1 cellular context compared by ENCODE assay signal in the genomic region with DNA sequence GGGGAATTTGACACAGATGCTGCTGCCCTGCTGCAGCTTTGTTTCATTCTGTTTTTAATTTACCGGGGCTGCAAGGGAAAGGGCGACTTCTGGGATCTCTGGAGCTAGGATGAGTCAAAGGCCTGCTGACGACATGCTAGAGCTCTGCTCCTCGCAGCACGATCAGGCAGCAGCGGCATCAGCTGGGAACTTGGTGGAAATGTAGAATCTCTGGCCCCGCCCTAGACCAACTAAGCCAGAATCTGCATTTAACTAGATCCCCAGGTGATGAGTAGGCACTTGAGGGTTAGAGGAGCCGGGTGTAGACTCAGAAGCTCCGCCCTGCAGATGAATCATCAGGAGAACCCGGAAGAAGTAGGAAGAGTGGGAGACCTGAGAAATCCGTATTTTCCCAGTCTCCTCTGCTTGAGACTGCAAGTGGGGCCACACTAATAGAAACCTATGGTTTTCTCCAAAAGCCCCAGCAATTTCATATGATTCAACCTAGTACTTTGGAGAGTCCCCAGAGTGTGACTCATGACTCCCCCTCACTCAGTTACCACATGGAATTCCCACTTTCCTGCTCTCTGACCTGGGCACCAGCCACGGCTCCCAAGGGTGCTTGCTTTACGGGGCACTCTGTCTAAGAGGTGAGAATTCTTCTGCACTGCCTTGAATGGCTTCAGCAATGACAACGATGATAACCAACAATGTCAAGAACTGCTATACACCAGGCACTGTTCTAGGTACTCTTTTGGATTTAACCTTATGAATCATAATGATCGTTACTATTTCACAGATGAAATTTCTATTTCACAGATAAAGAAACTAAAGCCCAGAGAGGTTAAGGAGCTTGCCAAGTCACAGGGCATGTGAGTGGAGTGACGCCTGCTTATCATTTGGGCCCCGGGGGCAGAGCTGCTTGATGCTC.
TF ChIP-seq lines count a peak whose summit lies in the region.

No MANE protein-coding gene starts in this region.

TF ChIP-seq in K562, 482 proteins besides CTCF, POLR2A, EP300 and RAD21 (continued from another document):
- TF ChIP-seq, protein P1, sequence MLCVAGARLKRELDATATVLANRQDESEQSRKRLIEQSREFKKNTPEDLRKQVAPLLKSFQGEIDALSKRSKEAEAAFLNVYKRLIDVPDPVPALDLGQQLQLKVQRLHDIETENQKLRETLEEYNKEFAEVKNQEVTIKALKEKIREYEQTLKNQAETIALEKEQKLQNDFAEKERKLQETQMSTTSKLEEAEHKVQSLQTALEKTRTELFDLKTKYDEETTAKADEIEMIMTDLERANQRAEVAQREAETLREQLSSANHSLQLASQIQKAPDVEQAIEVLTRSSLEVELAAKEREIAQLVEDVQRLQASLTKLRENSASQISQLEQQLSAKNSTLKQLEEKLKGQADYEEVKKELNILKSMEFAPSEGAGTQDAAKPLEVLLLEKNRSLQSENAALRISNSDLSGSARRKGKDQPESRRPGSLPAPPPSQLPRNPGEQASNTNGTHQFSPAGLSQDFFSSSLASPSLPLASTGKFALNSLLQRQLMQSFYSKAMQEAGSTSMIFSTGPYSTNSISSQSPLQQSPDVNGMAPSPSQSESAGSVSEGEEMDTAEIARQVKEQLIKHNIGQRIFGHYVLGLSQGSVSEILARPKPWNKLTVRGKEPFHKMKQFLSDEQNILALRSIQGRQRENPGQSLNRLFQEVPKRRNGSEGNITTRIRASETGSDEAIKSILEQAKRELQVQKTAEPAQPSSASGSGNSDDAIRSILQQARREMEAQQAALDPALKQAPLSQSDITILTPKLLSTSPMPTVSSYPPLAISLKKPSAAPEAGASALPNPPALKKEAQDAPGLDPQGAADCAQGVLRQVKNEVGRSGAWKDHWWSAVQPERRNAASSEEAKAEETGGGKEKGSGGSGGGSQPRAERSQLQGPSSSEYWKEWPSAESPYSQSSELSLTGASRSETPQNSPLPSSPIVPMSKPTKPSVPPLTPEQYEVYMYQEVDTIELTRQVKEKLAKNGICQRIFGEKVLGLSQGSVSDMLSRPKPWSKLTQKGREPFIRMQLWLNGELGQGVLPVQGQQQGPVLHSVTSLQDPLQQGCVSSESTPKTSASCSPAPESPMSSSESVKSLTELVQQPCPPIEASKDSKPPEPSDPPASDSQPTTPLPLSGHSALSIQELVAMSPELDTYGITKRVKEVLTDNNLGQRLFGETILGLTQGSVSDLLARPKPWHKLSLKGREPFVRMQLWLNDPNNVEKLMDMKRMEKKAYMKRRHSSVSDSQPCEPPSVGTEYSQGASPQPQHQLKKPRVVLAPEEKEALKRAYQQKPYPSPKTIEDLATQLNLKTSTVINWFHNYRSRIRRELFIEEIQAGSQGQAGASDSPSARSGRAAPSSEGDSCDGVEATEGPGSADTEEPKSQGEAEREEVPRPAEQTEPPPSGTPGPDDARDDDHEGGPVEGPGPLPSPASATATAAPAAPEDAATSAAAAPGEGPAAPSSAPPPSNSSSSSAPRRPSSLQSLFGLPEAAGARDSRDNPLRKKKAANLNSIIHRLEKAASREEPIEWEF (CRISPR knock-in tag; IDR thresholded peaks at IDR 0.05): no peak
- peak; percentile 40; the same call in 1 of the 2 replicates for TF ChIP-seq ELF4 (CRISPR knock-in tag; IDR thresholded peaks at IDR 0.05)
- no peak for TF ChIP-seq ZNF444 (CRISPR knock-in tag; IDR thresholded peaks at IDR 0.05)
- TF ChIP-seq ZNF3 (CRISPR knock-in tag; IDR thresholded peaks at IDR 0.05): no peak
- TF ChIP-seq, protein P2, sequence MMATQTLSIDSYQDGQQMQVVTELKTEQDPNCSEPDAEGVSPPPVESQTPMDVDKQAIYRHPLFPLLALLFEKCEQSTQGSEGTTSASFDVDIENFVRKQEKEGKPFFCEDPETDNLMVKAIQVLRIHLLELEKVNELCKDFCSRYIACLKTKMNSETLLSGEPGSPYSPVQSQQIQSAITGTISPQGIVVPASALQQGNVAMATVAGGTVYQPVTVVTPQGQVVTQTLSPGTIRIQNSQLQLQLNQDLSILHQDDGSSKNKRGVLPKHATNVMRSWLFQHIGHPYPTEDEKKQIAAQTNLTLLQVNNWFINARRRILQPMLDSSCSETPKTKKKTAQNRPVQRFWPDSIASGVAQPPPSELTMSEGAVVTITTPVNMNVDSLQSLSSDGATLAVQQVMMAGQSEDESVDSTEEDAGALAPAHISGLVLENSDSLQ (IDR thresholded peaks at IDR 0.05): no peak
- peak in 1 of 2 experiments; percentile 92; a peak in 2 of 4 replicates for TF ChIP-seq RCOR1 (IDR thresholded peaks at IDR 0.05; ENCODE audit: borderline replicate concordance in 1 of 2, low read depth in 2 of 2, low read length in 2 of 2)
- TF ChIP-seq ZNF586 (CRISPR knock-in tag; conservative IDR thresholded peaks at IDR 0.05): no peak
- no peak for TF ChIP-seq KAT2B (IDR thresholded peaks at IDR 0.05; ENCODE audit: low read depth, low read length)
- peak; percentile 79 for TF ChIP-seq NR2C1 (IDR thresholded peaks at IDR 0.05)
- TF ChIP-seq NR2C1 (tag; IDR thresholded peaks at IDR 0.05): peak; percentile 66
- TF ChIP-seq TEAD4 (IDR thresholded peaks at IDR 0.05; ENCODE audit: low read length): 0 out of 2 replicates have a peak, but pooled peaks have one; percentile 3
- no peak for TF ChIP-seq TEAD4 (CRISPR knock-in tag; IDR thresholded peaks at IDR 0.05; ENCODE audit: borderline replicate concordance)
- TF ChIP-seq, protein P3, sequence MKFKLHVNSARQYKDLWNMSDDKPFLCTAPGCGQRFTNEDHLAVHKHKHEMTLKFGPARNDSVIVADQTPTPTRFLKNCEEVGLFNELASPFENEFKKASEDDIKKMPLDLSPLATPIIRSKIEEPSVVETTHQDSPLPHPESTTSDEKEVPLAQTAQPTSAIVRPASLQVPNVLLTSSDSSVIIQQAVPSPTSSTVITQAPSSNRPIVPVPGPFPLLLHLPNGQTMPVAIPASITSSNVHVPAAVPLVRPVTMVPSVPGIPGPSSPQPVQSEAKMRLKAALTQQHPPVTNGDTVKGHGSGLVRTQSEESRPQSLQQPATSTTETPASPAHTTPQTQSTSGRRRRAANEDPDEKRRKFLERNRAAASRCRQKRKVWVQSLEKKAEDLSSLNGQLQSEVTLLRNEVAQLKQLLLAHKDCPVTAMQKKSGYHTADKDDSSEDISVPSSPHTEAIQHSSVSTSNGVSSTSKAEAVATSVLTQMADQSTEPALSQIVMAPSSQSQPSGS (CRISPR knock-in tag; IDR thresholded peaks at IDR 0.05): no peak
